Comparison of ENCODE assay signal across 16 cellular contexts in genomic region chr3:100521439-100521845, GRCh38. TPM values are rescaled to one million over a fixed set of nuclear protein-coding genes. Genes with fewer than 3 reads are reported as not detected.
A peak's percentile ranks its signal among the peaks of the same experiment; 100 is the strongest.
DNase-seq lines count a peak whose midpoint lies in the region; ATAC-seq, FAIRE-seq and TF ChIP-seq lines count a peak whose summit lies in the region.
"Had no signal": no experiment of that assay in that cellular context is flagged by ENCODE, and none has a peak within 500 bp of the region (broad histone marks: within the 10 kb centered on the region; RNA-seq: fewer than 3 reads in every experiment).

No MANE protein-coding gene starts in this region.

- no peaks in the 10 kb centered on the region for H3K9me1 ChIP-seq in keratinocyte (ENCODE audit: control insufficient read depth, extremely low read depth, insufficient read depth, low read length)

- ATAC-seq in GM18909 (IDR thresholded peaks at IDR 0.05; ENCODE audit: poor library complexity, unreplicated experiment) (peak; percentile 73), GM21526 (IDR thresholded peaks at IDR 0.05; ENCODE audit: low FRiP score, unreplicated experiment) (no peak), GM21367 (IDR thresholded peaks at IDR 0.05; ENCODE audit: unreplicated experiment) (no peak)
- ATAC-seq: CD8-positive, alpha-beta T cell; left cardiac atrium had no signal

- H3K27me3 ChIP-seq in keratinocyte (ENCODE audit: control insufficient read depth, extremely low read depth, insufficient read depth, low read length) = no peaks in the 10 kb centered on the region

- peak; percentile 70 for DNase-seq in CD1c-positive myeloid dendritic cell (ENCODE audit: extremely low spot score)
- peak; percentile 95 for DNase-seq in MV-4-11 (lab: John Stamatoyannopoulos, UW)
- DNase-seq in keratinocyte (ENCODE audit: low read depth, low spot score) = no peak
- no peak for DNase-seq in stimulated activated CD4-positive, alpha-beta T cell treated with anti-CD3 and anti-CD28 coated beads, Interleukin-15, amount 100 ng/mL, for 24 hours
- no peak for DNase-seq in D341Med (ENCODE audit: low spot score)
- DNase-seq: activated naive CD4-positive, alpha-beta T cell treated with anti-CD3 and anti-CD28 coated beads for 36 hours; CD8-positive, alpha-beta T cell; hypothalamus; left cardiac atrium; NCI-H1694; NCI-H510A; posterior cingulate gyrus had no signal

- no peak for FAIRE-seq in keratinocyte (lab: Jason Lieb, UNC)

- no peak overlapping the region for H3K27ac ChIP-seq in keratinocyte (ENCODE audit: control insufficient read depth, insufficient read depth, low read length)
- H3K27ac ChIP-seq: VCaP had no signal

- no peaks in the 10 kb centered on the region for H3K9me3 ChIP-seq in keratinocyte (ENCODE audit: control insufficient read depth, low read depth, low read length)

- no peak overlapping the region for H3K9ac ChIP-seq in keratinocyte (ENCODE audit: control insufficient read depth, extremely low read depth, insufficient read depth, low read length)

- no peak overlapping the region for H3K4me2 ChIP-seq in keratinocyte (ENCODE audit: control insufficient read depth, extremely low read depth, insufficient read depth, low read depth, low read length)

- no peak overlapping the region for H3K4me3 ChIP-seq in keratinocyte (ENCODE audit: control insufficient read depth in 2 of 3, extremely low read depth in 1 of 3, insufficient read depth in 2 of 3, low read depth in 1 of 3, low read length in 3 of 3)

- no peak for TF ChIP-seq CTCF in keratinocyte (optimal IDR thresholded peaks at IDR 0.05 in 1 of 3, IDR thresholded peaks at IDR 0.05 in 1 of 3, conservative IDR thresholded peaks at IDR 0.05 in 1 of 3; ENCODE audit: extremely low read depth in 1 of 3, insufficient read depth in 2 of 3, low read length in 3 of 3)

- H4K20me1 ChIP-seq in keratinocyte (ENCODE audit: control insufficient read depth, extremely low read depth, insufficient read depth, low read length) = no peaks in the 10 kb centered on the region

- dilution Hi-C loops in keratinocyte (cut with MboI; ENCODE audit: extremely low pct_ligation_motif_present, low sequenced_read_pairs) = no loop called here

- no peaks in the 10 kb centered on the region for H3K36me3 ChIP-seq in keratinocyte (ENCODE audit: control insufficient read depth in 2 of 2, extremely low read depth in 1 of 2, insufficient read depth in 2 of 2, low read length in 2 of 2)

- no peaks in the 10 kb centered on the region for H3K79me2 ChIP-seq in keratinocyte (ENCODE audit: control insufficient read depth, insufficient read depth, low read length)

- H3K4me1 ChIP-seq in keratinocyte (ENCODE audit: control insufficient read depth, extremely low read depth, insufficient read depth, low read length) = peaks cover 27% of the 10 kb centered on the region

- peak overlapping the region; percentile 12 for H2AFZ ChIP-seq in keratinocyte (ENCODE audit: control insufficient read depth, low read length)

RNA-seq across cellular contexts. Expression of gene TMEM45A, which starts 29.0 kb away (rescaled TPM):
- 29.7 to 61.1 TPM (median 57.2 TPM) in 3 replicates for polyA plus RNA-seq in keratinocyte
- polyA plus RNA-seq in keratinocyte (2011; ENCODE audit: low read depth) = 294 TPM
- polyA plus RNA-seq in keratinocyte (2011; cell fraction: cytosol; rRNA removed) = 29.0 and 46.3 TPM in 2 replicates
- polyA plus RNA-seq in keratinocyte (2011; cell fraction: nucleus; rRNA removed) = 37.4 and 69.0 TPM in 2 replicates
- polyA plus RNA-seq in keratinocyte (2012; ENCODE audit: low replicate concordance) = 28.0 and 849 TPM in 2 replicates
- 5.7 to 55.0 TPM (median 30.0 TPM) in 3 replicates for polyA minus RNA-seq in keratinocyte
- polyA minus RNA-seq in keratinocyte (2011; cell fraction: cytosol; rRNA and poly(A)+ RNA removed) = 16.1 TPM
- polyA minus RNA-seq in keratinocyte (2011; cell fraction: nucleus; rRNA and poly(A)+ RNA removed) = 31.0 and 41.1 TPM in 2 replicates

Comparison
In these comparisons a context has a peak if more than half of its experiments do, and no peak if none do; other contexts are left out.
1. DNase-seq: peak in CD1c-positive myeloid dendritic cell (single experiment) and MV-4-11 (single experiment); none in keratinocyte (single experiment), stimulated activated CD4-positive, alpha-beta T cell treated with anti-CD3 and anti-CD28 coated beads, Interleukin-15, amount 100 ng/mL, for 24 hours (single experiment) and D341Med (single experiment).